9 cellular contexts compared by ENCODE assay signal in the genomic region with DNA sequence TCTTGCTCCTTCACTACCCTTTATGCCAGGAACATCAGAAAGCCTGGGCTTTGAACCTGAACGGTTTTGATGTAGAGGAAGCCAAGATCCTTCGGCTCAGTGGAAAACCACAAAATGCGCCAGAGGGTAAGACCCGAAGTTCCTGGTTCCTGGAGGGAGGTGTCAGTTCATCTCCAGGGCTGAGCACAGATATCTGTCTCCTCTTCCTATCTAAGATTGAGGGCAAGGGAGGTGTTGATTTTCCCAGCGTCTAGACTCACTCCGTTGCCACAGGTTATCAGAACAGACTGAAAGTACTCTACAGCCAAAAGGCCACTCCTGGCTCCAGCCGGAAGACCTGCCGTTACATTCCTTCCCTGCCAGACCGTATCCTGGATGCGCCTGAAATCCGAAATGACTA. TPM values are rescaled to one million over a fixed set of nuclear protein-coding genes. Genes with fewer than 3 reads are reported as not detected.
DNase-seq lines count a peak whose midpoint lies in the region; ATAC-seq, FAIRE-seq and TF ChIP-seq lines count a peak whose summit lies in the region.
"Had no signal": no experiment of that assay in that cellular context is flagged by ENCODE, and none has a peak within 500 bp of the region (broad histone marks: within the 10 kb centered on the region; RNA-seq: fewer than 3 reads in every experiment).

No MANE protein-coding gene starts in this region.

- H3K27ac Mint-ChIP-seq in activated B cell treated with CpG ODN at 0.5 μM for 24 hours, result no peak overlapping the region

- POLR2A ChIA-PET in A549 (lab: Yijun Ruan, JAX) (interaction anchor here (1.8 kb wide), 1 partner anchor 55 kb away, joined by 5 read pairs; no protein-coding TSS in a partner anchor), activated B cell treated with CpG ODN at 0.5 μM for 24 hours (lab: Charles Lee) (interaction anchor here (0.6 to 2.0 kb wide), 2 partner anchors 8 to 37 kb away, joined by 3 to 108 read pairs; partner anchors contain the start of gene ELOVL1)

- H3K4me1 ChIP-seq in A549, result peaks cover 41% of the 10 kb centered on the region
- H3K4me1 ChIP-seq in iPS-15b (ENCODE audit: control insufficient read depth, insufficient read depth, low read length), result peaks cover 8% of the 10 kb centered on the region

- H3K4me1 Mint-ChIP-seq in activated B cell treated with CpG ODN at 0.5 μM for 24 hours, result peaks cover 16% of the 10 kb centered on the region

- no peak for FAIRE-seq in A549 (lab: Jason Lieb, UNC)
- FAIRE-seq: frontal cortex had no signal

- H3K36me3 ChIP-seq in iPS-15b (ENCODE audit: control insufficient read depth, insufficient read depth, low read length), result peaks cover 46% of the 10 kb centered on the region

- H3K4me3 ChIP-seq in A549 (peak overlapping the region; percentile 62), GM12875 (ENCODE audit: low read depth, low read length) (peak overlapping the region; percentile 69), iPS-15b (ENCODE audit: low read depth, low read length) (peak overlapping the region; percentile 94)

- no peaks in the 10 kb centered on the region for H3K27me3 ChIP-seq in iPS-15b (ENCODE audit: control insufficient read depth, insufficient read depth, low read length)

- no peak for TF ChIP-seq POLR2A in A549 (IDR thresholded peaks at IDR 0.05; ENCODE audit: low read length)

- no peak for TF ChIP-seq RAD21 in A549 (conservative IDR thresholded peaks at IDR 0.05 in 1 of 2, IDR thresholded peaks at IDR 0.05 in 1 of 2)

- peak overlapping the region; percentile 79 for H3K4me2 ChIP-seq in A549

- TF ChIP-seq CTCF in A549 (IDR thresholded peaks at IDR 0.05), result no peak
- TF ChIP-seq CTCF in GM12875 (IDR thresholded peaks at IDR 0.05; ENCODE audit: borderline replicate concordance, insufficient read depth, low read depth, low read length), result no peak
- no peak for TF ChIP-seq CTCF in activated B cell treated with CpG ODN at 0.5 μM for 24 hours (IDR thresholded peaks at IDR 0.05)

- intact Hi-C loops in activated B cell treated with CpG ODN at 0.5 μM for 24 hours (cut with micrococcal nuclease) (loop anchor here (2.0 to 10.0 kb wide), 4 partner anchors 93 to 675 kb away; partner anchors contain the start of genes ATP6V0B, B4GALT2, CFAP57 and DPH2), left colon (cut with DNase I, micrococcal nuclease) (no loop called here)

- peaks cover 46% of the 10 kb centered on the region for H3K36me3 Mint-ChIP-seq in activated B cell treated with CpG ODN at 0.5 μM for 24 hours (ENCODE audit: low read depth)

- H3K4me3 Mint-ChIP-seq in activated B cell treated with CpG ODN at 0.5 μM for 24 hours, result peak overlapping the region; percentile 91

- H3K27ac ChIP-seq in A549, result peak overlapping the region; percentile 84 to 97

- whole genome bisulfite sequencing in A549 (ENCODE audit: missing lambda C conversion rate), result 4% methylated on average over 9 of the region's 11 CpGs

- H3K9me3 Mint-ChIP-seq in activated B cell treated with CpG ODN at 0.5 μM for 24 hours, result no peaks in the 10 kb centered on the region

- no peaks in the 10 kb centered on the region for H3K27me3 Mint-ChIP-seq in activated B cell treated with CpG ODN at 0.5 μM for 24 hours

- CTCF ChIA-PET in A549 (lab: Yijun Ruan, JAX), result interaction anchor here (3.3 kb wide), 1 partner anchor 23 kb away, joined by 9 read pairs; no protein-coding TSS in a partner anchor
- CTCF ChIA-PET in activated B cell treated with CpG ODN at 0.5 μM for 24 hours (lab: Charles Lee), result no interaction called here

- H3K9ac ChIP-seq in iPS-15b (ENCODE audit: low read depth, low read length), result peak overlapping the region; percentile 89

- H3K9me3 ChIP-seq in A549 (no peaks in the 10 kb centered on the region), iPS-15b (ENCODE audit: control insufficient read depth, insufficient read depth, low read length) (no peaks in the 10 kb centered on the region)

- no peak for DNase-seq in A549 (ENCODE audit: low read depth in 1 of 2, low spot score in 1 of 2)
- no peak for DNase-seq in activated B cell treated with CpG ODN at 0.5 μM for 24 hours
- DNase-seq in NCI-H1694 treated with DMSO at 0.1 percent for 48 hours (lab: John Stamatoyannopoulos, UW), result no peak
- DNase-seq in left colon, result no peak
- no peak for DNase-seq in NCI-H1436 (lab: John Stamatoyannopoulos, UW)

- no peak for TF ChIP-seq EP300 in A549 (IDR thresholded peaks at IDR 0.05)

- ATAC-seq in A549 (no peak), activated B cell treated with CpG ODN at 0.5 μM for 24 hours (ENCODE audit: low read depth) (no peak), left colon (no peak), GM19463 (IDR thresholded peaks at IDR 0.05; ENCODE audit: unreplicated experiment) (no peak)

TF ChIP-seq in A549, 52 proteins besides CTCF, POLR2A, EP300 and RAD21:
- TF ChIP-seq HOXA7 (CRISPR knock-in tag; IDR thresholded peaks at IDR 0.05) (no peak), RARB (CRISPR knock-in tag; IDR thresholded peaks at IDR 0.05) (no peak), PHF8 (IDR thresholded peaks at IDR 0.05; ENCODE audit: borderline replicate concordance, low read depth) (no peak), SMC3 (IDR thresholded peaks at IDR 0.05) (no peak), MAZ (IDR thresholded peaks at IDR 0.05; ENCODE audit: borderline replicate concordance, low read depth, low read length) (no peak)
- TF ChIP-seq, protein P1, sequence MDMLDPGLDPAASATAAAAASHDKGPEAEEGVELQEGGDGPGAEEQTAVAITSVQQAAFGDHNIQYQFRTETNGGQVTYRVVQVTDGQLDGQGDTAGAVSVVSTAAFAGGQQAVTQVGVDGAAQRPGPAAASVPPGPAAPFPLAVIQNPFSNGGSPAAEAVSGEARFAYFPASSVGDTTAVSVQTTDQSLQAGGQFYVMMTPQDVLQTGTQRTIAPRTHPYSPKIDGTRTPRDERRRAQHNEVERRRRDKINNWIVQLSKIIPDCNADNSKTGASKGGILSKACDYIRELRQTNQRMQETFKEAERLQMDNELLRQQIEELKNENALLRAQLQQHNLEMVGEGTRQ (IDR thresholded peaks at IDR 0.05), result no peak
- TF ChIP-seq, protein P2, sequence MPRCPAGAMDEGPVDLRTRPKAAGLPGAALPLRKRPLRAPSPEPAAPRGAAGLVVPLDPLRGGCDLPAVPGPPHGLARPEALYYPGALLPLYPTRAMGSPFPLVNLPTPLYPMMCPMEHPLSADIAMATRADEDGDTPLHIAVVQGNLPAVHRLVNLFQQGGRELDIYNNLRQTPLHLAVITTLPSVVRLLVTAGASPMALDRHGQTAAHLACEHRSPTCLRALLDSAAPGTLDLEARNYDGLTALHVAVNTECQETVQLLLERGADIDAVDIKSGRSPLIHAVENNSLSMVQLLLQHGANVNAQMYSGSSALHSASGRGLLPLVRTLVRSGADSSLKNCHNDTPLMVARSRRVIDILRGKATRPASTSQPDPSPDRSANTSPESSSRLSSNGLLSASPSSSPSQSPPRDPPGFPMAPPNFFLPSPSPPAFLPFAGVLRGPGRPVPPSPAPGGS (IDR thresholded peaks at IDR 0.05), result no peak

RNA-seq across cellular contexts. Expression of gene CDC20, which starts 0.9 kb away (rescaled TPM):
- polyA plus RNA-seq in A549 (2011; rRNA removed) (73.8 and 91.5 TPM in 2 replicates), A549 (2017; fragmentation: RNase III; extraction: RNeasy Plus Mini Kit Qiagen cat#74134 plus additional on column Dnase treatment) (106 to 141 TPM (median 116 TPM) in 3 replicates)
- polyA plus RNA-seq in A549 (2012; cell fraction: cytosol; rRNA removed), result 287 and 317 TPM in 2 replicates
- polyA plus RNA-seq in A549 (2012; cell fraction: nucleus; rRNA removed), result 359 and 455 TPM in 2 replicates
- 147 and 162 TPM in 2 replicates for polyA minus RNA-seq in A549 (2011; rRNA and poly(A)+ RNA removed)
- total RNA-seq in activated B cell treated with CpG ODN at 0.5 μM for 24 hours (3.2 and 4.2 TPM in 2 replicates), left colon (10 to 100 TPM; 10.5 to 24.3 TPM)

RNA-seq across cellular contexts. Expression of gene ELOVL1, which starts 8.1 kb away (rescaled TPM):
- polyA plus RNA-seq in A549 (2011; rRNA removed) (124 and 147 TPM in 2 replicates), A549 (2017; fragmentation: RNase III; extraction: RNeasy Plus Mini Kit Qiagen cat#74134 plus additional on column Dnase treatment) (96.6 to 105 TPM (median 104 TPM) in 3 replicates)
- polyA plus RNA-seq in A549 (2012; cell fraction: cytosol; rRNA removed), result 138 and 175 TPM in 2 replicates
- polyA plus RNA-seq in A549 (2012; cell fraction: nucleus; rRNA removed), result 148 and 157 TPM in 2 replicates
- 90.1 and 90.3 TPM in 2 replicates for polyA minus RNA-seq in A549 (2011; rRNA and poly(A)+ RNA removed)
- total RNA-seq in activated B cell treated with CpG ODN at 0.5 μM for 24 hours (80.2 and 84.2 TPM in 2 replicates), left colon (100 to 1,000 TPM; 135 to 152 TPM)

RNA-seq across cellular contexts. Expression of gene MPL, which starts 22.1 kb away (rescaled TPM):
- not detected in 2 replicates for polyA plus RNA-seq in A549 (2011; rRNA removed)
- polyA plus RNA-seq in A549 (2012; cell fraction: cytosol; rRNA removed), result 0.04 TPM in 1 of 2 replicates, not detected in the other
- not detected in 2 replicates for polyA plus RNA-seq in A549 (2012; cell fraction: nucleus; rRNA removed)
- polyA plus RNA-seq in A549 (2017; fragmentation: RNase III; extraction: RNeasy Plus Mini Kit Qiagen cat#74134 plus additional on column Dnase treatment), result not detected in 3 replicates
- not detected in 2 replicates for polyA minus RNA-seq in A549 (2011; rRNA and poly(A)+ RNA removed)
- not detected in 2 replicates for total RNA-seq in activated B cell treated with CpG ODN at 0.5 μM for 24 hours
- total RNA-seq in left colon, result under 1 TPM in 1 of 2 donors, not detected in 1; 0.56 TPM
- total RNA-seq: frontal cortex had no signal

RNA-seq across cellular contexts. Expression of gene MED8, which starts 29.9 kb away (rescaled TPM):
- polyA plus RNA-seq in A549 (2011; rRNA removed), result 33.9 and 40.4 TPM in 2 replicates
- polyA plus RNA-seq in A549 (2012; cell fraction: cytosol; rRNA removed), result 20.2 TPM in 2 replicates
- polyA plus RNA-seq in A549 (2012; cell fraction: nucleus; rRNA removed), result 11.0 and 15.1 TPM in 2 replicates
- polyA plus RNA-seq in A549 (2017; fragmentation: RNase III; extraction: RNeasy Plus Mini Kit Qiagen cat#74134 plus additional on column Dnase treatment), result 21.8 to 26.0 TPM (median 23.4 TPM) in 3 replicates
- 22.2 and 23.1 TPM in 2 replicates for polyA minus RNA-seq in A549 (2011; rRNA and poly(A)+ RNA removed)
- total RNA-seq in activated B cell treated with CpG ODN at 0.5 μM for 24 hours, result 33.8 and 37.2 TPM in 2 replicates
- total RNA-seq in left colon, result 10 to 100 TPM; 39.1 to 39.5 TPM

RNA-seq across cellular contexts. Expression of gene SZT2, which starts 30.0 kb away (rescaled TPM):
- polyA plus RNA-seq in A549 (2011; rRNA removed) (6.5 and 10.4 TPM in 2 replicates), A549 (2017; fragmentation: RNase III; extraction: RNeasy Plus Mini Kit Qiagen cat#74134 plus additional on column Dnase treatment) (6.1 to 7.4 TPM (median 7.3 TPM) in 3 replicates)
- 5.1 and 6.9 TPM in 2 replicates for polyA plus RNA-seq in A549 (2012; cell fraction: cytosol; rRNA removed)
- 30.4 and 35.8 TPM in 2 replicates for polyA plus RNA-seq in A549 (2012; cell fraction: nucleus; rRNA removed)
- 38.9 and 42.4 TPM in 2 replicates for polyA minus RNA-seq in A549 (2011; rRNA and poly(A)+ RNA removed)
- total RNA-seq in activated B cell treated with CpG ODN at 0.5 μM for 24 hours (108 and 139 TPM in 2 replicates), left colon (10 to 100 TPM; 49.5 to 73.2 TPM)
